In genomic region chr13:68359105-68359504, GRCh38 we compare ENCODE assay signal across 26 cellular contexts.
DNase-seq lines count a peak whose midpoint lies in the region; ATAC-seq, FAIRE-seq and TF ChIP-seq lines count a peak whose summit lies in the region.
"Had no signal": no experiment of that assay in that cellular context is flagged by ENCODE, and none has a peak within 500 bp of the region (broad histone marks: within the 10 kb centered on the region; RNA-seq: fewer than 3 reads in every experiment).

No MANE protein-coding gene starts in this region.

- peak overlapping the region; percentile 82 for H3K27ac ChIP-seq in PC-3 (ENCODE audit: low read length)
- no peak overlapping the region for H3K27ac ChIP-seq in astrocyte (ENCODE audit: low read depth, low read length)
- H3K27ac ChIP-seq: BLaER1 had no signal

- FAIRE-seq in astrocyte (lab: Jason Lieb, UNC): peak; percentile 20
- FAIRE-seq: GM12878, GM12892, GM18507 had no signal

- no TSS peak for BruUV-seq in PC-3 (replicated peaks; lab: Mats Ljungman, UMichigan)

- H3K27me3 ChIP-seq in PC-3 (ENCODE audit: low read length) (no peaks in the 10 kb centered on the region), astrocyte (ENCODE audit: insufficient read depth, low read length) (no peaks in the 10 kb centered on the region)
- H3K27me3 ChIP-seq: BE2C, BLaER1 had no signal

- H3K9me2 ChIP-seq in PC-3 (replicated peaks; ENCODE audit: low read length): no peaks in the 10 kb centered on the region

- WGBS in lower leg skin, 2 donors: 62 to 64% methylated on average over 1 of the region's 1 CpG

- no peaks in the 10 kb centered on the region for H3K36me3 Mint-ChIP-seq in astrocyte (ENCODE audit: low read depth, unreplicated experiment)
- H3K36me3 Mint-ChIP-seq: CD14-positive monocyte; CD4-positive, alpha-beta memory T cell; CD4-positive, CD25-positive, alpha-beta regulatory T cell; CD8-positive, alpha-beta memory T cell had no signal

- H3K27ac Mint-ChIP-seq in astrocyte (ENCODE audit: unreplicated experiment): no peak overlapping the region
- H3K27ac Mint-ChIP-seq: CD14-positive monocyte; CD4-positive, alpha-beta memory T cell; CD4-positive, CD25-positive, alpha-beta regulatory T cell; CD8-positive, alpha-beta memory T cell had no signal

- ATAC-seq in PC-3: peak; percentile 61
- ATAC-seq: GM12878 had no signal

- no peaks in the 10 kb centered on the region for H3K9me3 ChIP-seq in PC-3 (ENCODE audit: low read length)
- H3K9me3 ChIP-seq in astrocyte (ENCODE audit: insufficient read depth, low read depth, low read length): no peaks in the 10 kb centered on the region
- H3K9me3 ChIP-seq: BE2C, BLaER1 had no signal

- peaks cover 4% of the 10 kb centered on the region for H3K4me1 Mint-ChIP-seq in astrocyte (ENCODE audit: low read depth, unreplicated experiment)
- H3K4me1 Mint-ChIP-seq: CD14-positive monocyte; CD4-positive, alpha-beta memory T cell; CD4-positive, CD25-positive, alpha-beta regulatory T cell; CD8-positive, alpha-beta memory T cell had no signal

- H3K4me1 ChIP-seq in PC-3 (ENCODE audit: insufficient read depth, low read length) (peaks cover 16% of the 10 kb centered on the region), astrocyte (ENCODE audit: insufficient read depth, low read length) (no peaks in the 10 kb centered on the region)
- H3K4me1 ChIP-seq: BLaER1 had no signal

- H3K79me2 ChIP-seq in PC-3 (ENCODE audit: low read length) (no peaks in the 10 kb centered on the region), astrocyte (ENCODE audit: insufficient read depth, low read length) (no peaks in the 10 kb centered on the region)

- TF ChIP-seq CTCF in PC-3 (conservative IDR thresholded peaks at IDR 0.05; ENCODE audit: low read depth, low read length) (no peak), astrocyte (IDR thresholded peaks at IDR 0.05; ENCODE audit: insufficient read depth, low read depth, low read length) (no peak), lower leg skin (IDR thresholded peaks at IDR 0.05) (no peak)

- no peaks in the 10 kb centered on the region for H4K20me1 ChIP-seq in PC-3 (ENCODE audit: low read length)
- H4K20me1 ChIP-seq in astrocyte (ENCODE audit: insufficient read depth, low read length): no peaks in the 10 kb centered on the region
- H4K20me1 ChIP-seq: BLaER1 had no signal

- no peak overlapping the region for H2AFZ ChIP-seq in PC-3 (ENCODE audit: low read length)
- H2AFZ ChIP-seq in astrocyte (ENCODE audit: low read depth, low read length): no peak overlapping the region

- POLR2A ChIA-PET in HEK293T (lab: Yijun Ruan, JAX): no interaction called here
- POLR2A ChIA-PET in PC-3 (lab: Charles Lee; ENCODE audit: unreplicated experiment): no interaction called here

- no peak for TF ChIP-seq POLR2A in lower leg skin (IDR thresholded peaks at IDR 0.05)

- intact Hi-C loops in PC-3 (cut with micrococcal nuclease): loop anchor here (2.0 to 5.0 kb wide), 3 partner anchors 57 to 568 kb away; no protein-coding TSS in a partner anchor
- intact Hi-C loops in lower leg skin (cut with DNase I; ENCODE audit: low total_unique reads): no loop called here

- H3K27me3 Mint-ChIP-seq in astrocyte (ENCODE audit: low read depth, unreplicated experiment): no peaks in the 10 kb centered on the region
- H3K27me3 Mint-ChIP-seq: CD4-positive, alpha-beta memory T cell; CD4-positive, CD25-positive, alpha-beta regulatory T cell; CD8-positive, alpha-beta memory T cell had no signal

- no peak overlapping the region for H3K4me3 Mint-ChIP-seq in astrocyte (ENCODE audit: unreplicated experiment)
- H3K4me3 Mint-ChIP-seq: CD14-positive monocyte; CD4-positive, alpha-beta memory T cell; CD4-positive, CD25-positive, alpha-beta regulatory T cell; CD8-positive, alpha-beta memory T cell had no signal

- CTCF ChIA-PET in HEK293T (lab: Yijun Ruan, JAX): interaction anchor here (0.7 kb wide), 1 partner anchor 368 kb away, joined by 7 read pairs; no protein-coding TSS in a partner anchor
- CTCF ChIA-PET in PC-3 (lab: Charles Lee): no interaction called here

- peak overlapping the region; percentile 74; the same call in 1 of the 2 replicates for H3K4me2 ChIP-seq in PC-3 (ENCODE audit: low read length)
- no peak overlapping the region for H3K4me2 ChIP-seq in astrocyte (ENCODE audit: low read length)
- H3K4me2 ChIP-seq: BLaER1 had no signal

- H3K9ac ChIP-seq in PC-3 (ENCODE audit: low read length): peak overlapping the region; percentile 48
- no peak overlapping the region for H3K9ac ChIP-seq in astrocyte (ENCODE audit: low read length)
- H3K9ac ChIP-seq: BLaER1 had no signal

- DNase-seq in HEK293T (ENCODE audit: extremely low spot score) (no peak), PC-3 (peak; percentile 48), astrocyte (ENCODE audit: low read depth) (no peak), epidermal melanocyte (ENCODE audit: insufficient read length, low spot score) (no peak), T1000 (lab: John Stamatoyannopoulos, UW) (no peak), lower leg skin (ENCODE audit: low spot score in 2 of 2) (no peak)
- DNase-seq: 8988T; ACHN; BE2C; C1 segment of cervical spinal cord; CD4-positive, alpha-beta memory T cell; CD4-positive, CD25-positive, alpha-beta regulatory T cell; CD8-positive, alpha-beta memory T cell; COR-L47; DMS 273 treated with DMSO at 0.1 percent for 48 hours; DMS153; DMS53; DMS79; DND-41; EL; GDM1 had no signal

- no peaks in the 10 kb centered on the region for H3K9me3 Mint-ChIP-seq in astrocyte (ENCODE audit: unreplicated experiment)

- H3K4me3 ChIP-seq in PC-3 (ENCODE audit: low read length) (no peak overlapping the region), astrocyte (ENCODE audit: insufficient read depth, low read depth, low read length) (no peak overlapping the region), lower leg skin (ENCODE audit: low read depth, poor library complexity, severe bottlenecking) (no peak overlapping the region)
- H3K4me3 ChIP-seq: BLaER1, GM12878 had no signal

- no peaks in the 10 kb centered on the region for H3F3A ChIP-seq in PC-3 (ENCODE audit: low read length, unreplicated experiment)

- H3K36me3 ChIP-seq in PC-3 (ENCODE audit: low read depth, low read length) (no peaks in the 10 kb centered on the region), astrocyte (ENCODE audit: insufficient read depth, low read length) (no peaks in the 10 kb centered on the region)
- H3K36me3 ChIP-seq: BE2C, BLaER1 had no signal

TF ChIP-seq in HEK293T, 16 proteins besides CTCF, POLR2A, EP300 and RAD21:
- TF ChIP-seq BHLHE40 (IDR thresholded peaks at IDR 0.05; ENCODE audit: borderline replicate concordance) (no peak), CTBP1 (IDR thresholded peaks at IDR 0.05; ENCODE audit: borderline replicate concordance) (peak; percentile 37; the same call in 1 of the 2 replicates), PKNOX1 (IDR thresholded peaks at IDR 0.05) (peak; percentile 53; the same call in 1 of the 2 replicates)
